ENCODE assay signal across 8 cellular contexts in the genomic region with DNA sequence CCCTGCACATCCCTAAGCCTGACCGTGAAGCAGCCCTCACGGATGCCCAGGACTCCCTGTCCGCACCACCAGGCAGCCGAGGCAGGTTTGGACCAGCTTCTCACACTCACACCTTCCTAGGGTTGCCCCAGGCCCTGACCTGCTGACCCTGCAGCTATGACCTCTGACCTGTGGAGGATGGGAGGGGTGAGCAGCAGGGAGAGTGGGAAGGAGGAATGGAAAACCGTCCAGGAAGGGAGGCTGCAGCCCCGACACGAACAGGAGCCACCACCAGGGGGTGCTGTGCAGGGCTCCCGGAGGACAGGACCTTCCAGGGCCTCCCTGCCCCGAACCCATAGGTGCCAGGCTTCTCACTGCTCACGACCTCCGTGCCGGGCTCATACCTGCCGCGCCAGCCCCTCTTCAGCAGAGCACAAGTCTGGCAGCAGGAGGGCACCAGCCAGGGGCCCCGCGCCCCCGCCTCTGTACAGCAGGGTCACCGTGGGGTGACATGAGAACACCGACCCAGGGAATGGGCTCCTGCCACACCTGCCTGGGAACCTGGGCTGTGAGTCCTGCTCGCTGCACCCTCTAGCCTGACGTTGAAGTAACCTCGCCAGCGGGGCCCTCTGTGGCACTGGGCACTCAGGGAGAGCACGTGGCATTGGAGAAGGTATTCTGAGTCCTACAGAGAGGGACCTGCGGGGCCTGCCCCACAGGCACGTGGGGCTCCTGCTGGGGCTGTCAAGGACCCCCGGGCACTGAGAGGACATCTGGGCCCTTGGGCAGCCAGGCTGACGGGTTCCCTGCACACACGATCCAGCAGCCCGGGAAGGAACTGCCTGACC. TPM values are rescaled to one million over a fixed set of nuclear protein-coding genes. Genes with fewer than 3 reads are reported as not detected.
DNase-seq lines count a peak whose midpoint lies in the region; ATAC-seq, FAIRE-seq and TF ChIP-seq lines count a peak whose summit lies in the region.

No MANE protein-coding gene starts in this region.

- peaks cover 0 to 57% (median 40%) of the 10 kb centered on the region in 3 donors for H3K4me1 ChIP-seq in gastroesophageal sphincter
- peaks cover 2% of the 10 kb centered on the region for H3K4me1 ChIP-seq in ovary (ENCODE audit: insufficient read depth)
- H3K4me1 ChIP-seq in tibial artery = peaks cover 0 to 46% (median 4%) of the 10 kb centered on the region in 4 donors

- no peaks in the 10 kb centered on the region for H3K9me3 ChIP-seq in gastroesophageal sphincter
- no peaks in the 10 kb centered on the region for H3K9me3 ChIP-seq in ovary
- H3K9me3 ChIP-seq in tibial artery = no peaks in the 10 kb centered on the region

- H3K36me3 ChIP-seq in gastroesophageal sphincter (peaks cover 0 to 41% of the 10 kb centered on the region in 2 donors), ovary (no peaks in the 10 kb centered on the region), tibial artery (peaks cover 0 to 34% (median 12%) of the 10 kb centered on the region in 3 donors)

- TF ChIP-seq EP300 in gastroesophageal sphincter (IDR thresholded peaks at IDR 0.05) = no peak
- TF ChIP-seq EP300 in ovary (IDR thresholded peaks at IDR 0.05) = no peak

- no CpG with 5 or more reads among the region's 30 CpGs for WGBS in gastroesophageal sphincter (ENCODE audit: low coverage in 1 of 2), 2 donors
- 51 to 59% (median 56%) methylated on average over 27 to 30 of the region's 30 CpGs for WGBS in ovary, 3 donors

- TF ChIP-seq CTCF in gastroesophageal sphincter (IDR thresholded peaks at IDR 0.05) (peak in 3 of 4 experiments; percentile 83 to 95 (median 95)), ovary (IDR thresholded peaks at IDR 0.05) (peak; percentile 71 to 87 (median 72)), tibial artery (IDR thresholded peaks at IDR 0.05) (peak; percentile 80 to 86)

- H3K4me3 ChIP-seq in gastroesophageal sphincter (no peak overlapping the region), ovary (no peak overlapping the region), tibial artery (no peak overlapping the region)

- TF ChIP-seq POLR2A in H54 (IDR thresholded peaks at IDR 0.05; ENCODE audit: low read depth, low read length) (no peak), gastroesophageal sphincter (IDR thresholded peaks at IDR 0.05) (no peak), ovary (IDR thresholded peaks at IDR 0.05) (no peak)

- ATAC-seq in gastroesophageal sphincter = peak; percentile 77
- ATAC-seq in GM18519 (IDR thresholded peaks at IDR 0.05; ENCODE audit: low FRiP score, unreplicated experiment) = no peak

- H3K27ac ChIP-seq in gastroesophageal sphincter = peak overlapping the region in 3 of 4 donors; percentile 20 to 86 (median 54)
- no peak overlapping the region for H3K27ac ChIP-seq in ovary
- H3K27ac ChIP-seq in tibial artery = no peak overlapping the region

- FAIRE-seq in H54 (lab: Jason Lieb, UNC) = no peak

- peak; percentile 67 for DNase-seq in Ammon's horn (ENCODE audit: low spot score)
- DNase-seq in H54 (ENCODE audit: insufficient read length, low spot score) = peak; percentile 90
- DNase-seq in SHP77 treated with DMSO at 0.1 percent for 48 hours (lab: John Stamatoyannopoulos, UW) = peak; percentile 18
- DNase-seq in activated gamma-delta T cell treated with Interleukin-2 at 50 U/mL for 16 hours = peak; percentile 73
- peak; percentile 60 to 86 (median 84) for DNase-seq in ovary
- peak; percentile 73 to 84 for DNase-seq in tibial artery

- H3K27me3 ChIP-seq in gastroesophageal sphincter (no peaks in the 10 kb centered on the region), ovary (no peaks in the 10 kb centered on the region), tibial artery (no peaks in the 10 kb centered on the region)

- intact Hi-C loops in ovary (cut with DNase I) (loop anchor here (2.0 to 10.0 kb wide), 4 partner anchors 38 to 471 kb away; a partner anchor contains a TSS), tibial artery (cut with DNase I; ENCODE audit: low total_unique reads) (loop anchor here (5.0 kb wide), 1 partner anchor 423 kb away; no protein-coding TSS in a partner anchor)

RNA-seq across cellular contexts. Expression of a gene that starts 37.6 kb away (rescaled TPM):
- total RNA-seq in gastroesophageal sphincter (10 to 100 TPM in 2 of 4 donors, 1 to 10 TPM in 2; 6.0 to 19.9 (median 10.7) TPM), ovary (10 to 100 TPM in 6 of 7 donors, 1 to 10 TPM in 1; 8.2 to 36.5 (median 20.5) TPM)
- 10 to 100 TPM in 1 of 2 donors, under 1 TPM in 1; 0.45 to 12.9 TPM for polyA plus RNA-seq in ovary

RNA-seq across cellular contexts. Expression of a gene that starts 37.7 kb away (rescaled TPM):
- total RNA-seq in gastroesophageal sphincter (10 to 100 TPM; 19.5 to 27.8 (median 22.3) TPM), ovary (10 to 100 TPM; 17.3 to 26.5 (median 22.2) TPM)
- polyA plus RNA-seq in ovary = 10 to 100 TPM in 1 of 2 donors, 1 to 10 TPM in 1; 4.7 to 14.0 TPM

RNA-seq across cellular contexts. Expression of a gene that starts 41.1 kb away (rescaled TPM):
- 100 to 1,000 TPM; 105 to 248 (median 172) TPM for total RNA-seq in gastroesophageal sphincter
- total RNA-seq in ovary = 10 to 100 TPM; 27.8 to 93.5 (median 49.1) TPM
- 10 to 100 TPM; 13.0 to 62.1 TPM for polyA plus RNA-seq in ovary

RNA-seq across cellular contexts. Expression of a gene that starts 57.6 kb away (rescaled TPM):
- 1 to 10 TPM in 2 of 4 donors, under 1 TPM in 1, not detected in 1; 0.39 to 1.7 (median 1.1) TPM for total RNA-seq in gastroesophageal sphincter
- 1 to 10 TPM in 1 of 7 donors, under 1 TPM in 3, not detected in 3; 0.12 to 1.0 (median 0.25) TPM for total RNA-seq in ovary
- polyA plus RNA-seq in ovary = under 1 TPM in 1 of 2 donors, not detected in 1; 0.28 TPM

RNA-seq across cellular contexts. Expression of a gene that starts 59.7 kb away (rescaled TPM):
- 1 to 10 TPM in 1 of 4 donors, under 1 TPM in 1, not detected in 2; 0.92 to 2.0 TPM for total RNA-seq in gastroesophageal sphincter
- 1 to 10 TPM in 4 of 7 donors, under 1 TPM in 2, not detected in 1; 0.66 to 3.2 (median 1.5) TPM for total RNA-seq in ovary
- polyA plus RNA-seq in ovary = under 1 TPM; 0.18 to 0.56 TPM

Comparison
In these comparisons a context has a peak if more than half of its experiments do, and no peak if none do; other contexts are left out.
1. DNase-seq: peak in every context shown above with its lines; median percentile 90 in H54; 84 in ovary; 78 in tibial artery; 73 in activated gamma-delta T cell treated with Interleukin-2 at 50 U/mL for 16 hours; 67 in Ammon's horn; 18 in SHP77 treated with DMSO at 0.1 percent for 48 hours.
2. H3K27ac ChIP-seq: peak in gastroesophageal sphincter (3 of 4); none in ovary (0 of 2) and tibial artery (0 of 2).
3. Peak in every context shown above with its lines, with median percentiles within 50 percentile points of each other: CTCF ChIP-seq.